9 cellular contexts compared by ENCODE assay signal in genomic region chr12:9634177-9634803, GRCh38. TPM values are rescaled to one million over a fixed set of nuclear protein-coding genes. Genes with fewer than 3 reads are reported as not detected.
DNase-seq lines count a peak whose midpoint lies in the region; ATAC-seq and TF ChIP-seq lines count a peak whose summit lies in the region.
"Had no signal": no experiment of that assay in that cellular context is flagged by ENCODE, and none has a peak within 500 bp of the region (broad histone marks: within the 10 kb centered on the region; RNA-seq: fewer than 3 reads in every experiment).

No MANE protein-coding gene starts in this region.

- H3K9me2 ChIP-seq in OCI-LY1 (ENCODE audit: low read depth, low read length), result no peaks in the 10 kb centered on the region

- in situ Hi-C loops in HAP-1 (cut with MboI; ENCODE audit: low sequenced_read_pairs), result no loop called here

- H3K27ac ChIP-seq in CD8-positive, alpha-beta T cell (ENCODE audit: low read depth, low read length), result peak overlapping the region; percentile 23
- H3K27ac ChIP-seq in OCI-LY1 (ENCODE audit: low read depth, low read length, poor library complexity, severe bottlenecking), result no peak overlapping the region

- H3K4me1 ChIP-seq in CD8-positive, alpha-beta T cell (ENCODE audit: insufficient read depth, low read length), result peaks cover 43% of the 10 kb centered on the region
- H3K4me1 ChIP-seq in HAP-1, result peaks cover 16% of the 10 kb centered on the region
- peaks cover 20% of the 10 kb centered on the region for H3K4me1 ChIP-seq in OCI-LY1 (ENCODE audit: insufficient read depth, low read length, severe bottlenecking)

- TF ChIP-seq CTCF in CD8-positive, alpha-beta T cell (IDR thresholded peaks at IDR 0.05), result peak; percentile 93
- TF ChIP-seq CTCF in OCI-LY1 (IDR thresholded peaks at IDR 0.05; ENCODE audit: low read length) (peak; percentile 85), fibroblast of the aortic adventitia (IDR thresholded peaks at IDR 0.05; ENCODE audit: insufficient read depth, low read length) (peak; percentile 69)

- POLR2A ChIA-PET in CD8-positive, alpha-beta T cell (lab: Charles Lee), result interaction anchor here (0.7 to 2.0 kb wide), 5 partner anchors 13 to 117 kb away, joined by 3 to 9 read pairs (median 7); no protein-coding TSS in a partner anchor

- peaks cover 64% of the 10 kb centered on the region for H3K4me1 Mint-ChIP-seq in CD8-positive, alpha-beta T cell (ENCODE audit: low read depth)
- H3K4me1 Mint-ChIP-seq in activated T-cell treated with anti-CD3 and anti-CD28 coated beads, Interleukin-2, amount 50 U/mL, for 24 hours (ENCODE audit: low read depth), result peaks cover 55% of the 10 kb centered on the region

- no peaks in the 10 kb centered on the region for H3K9me3 Mint-ChIP-seq in CD8-positive, alpha-beta T cell
- H3K9me3 Mint-ChIP-seq in activated T-cell treated with anti-CD3 and anti-CD28 coated beads, Interleukin-2, amount 50 U/mL, for 24 hours, result peaks cover 10% of the 10 kb centered on the region

- TF ChIP-seq POLR2A in GM18505 (IDR thresholded peaks at IDR 0.05; ENCODE audit: borderline replicate concordance, extremely low read depth, insufficient read depth, insufficient read length), result no peak

- DNase-seq in CD8-positive, alpha-beta T cell, result peak; percentile 59 to 87 (median 76)
- DNase-seq in HAP-1 (ENCODE audit: low spot score in 2 of 2), result peak; percentile 29 to 77
- DNase-seq in activated T-cell treated with anti-CD3 and anti-CD28 coated beads, Interleukin-2, amount 50 U/mL, for 24 hours, result peak; percentile 67
- peak; percentile 74 for DNase-seq in fibroblast of the aortic adventitia (ENCODE audit: low read depth)
- DNase-seq in sciatic nerve (ENCODE audit: low spot score), result peak; percentile 68
- DNase-seq in retina, result no peak

- no peaks in the 10 kb centered on the region for H3K27me3 ChIP-seq in CD8-positive, alpha-beta T cell (ENCODE audit: insufficient read depth, low read length)
- no peaks in the 10 kb centered on the region for H3K27me3 ChIP-seq in HAP-1 (ENCODE audit: low read depth)
- no peaks in the 10 kb centered on the region for H3K27me3 ChIP-seq in OCI-LY1 (ENCODE audit: insufficient read depth, low read length)

- no peaks in the 10 kb centered on the region for H3K27me3 Mint-ChIP-seq in CD8-positive, alpha-beta T cell (ENCODE audit: low read depth)
- H3K27me3 Mint-ChIP-seq in activated T-cell treated with anti-CD3 and anti-CD28 coated beads, Interleukin-2, amount 50 U/mL, for 24 hours, result no peaks in the 10 kb centered on the region

- intact Hi-C loops in CD8-positive, alpha-beta T cell (cut with DNase I, micrococcal nuclease), result loop anchor here (1.0 to 2.0 kb wide), 11 partner anchors 11 to 303 kb away; partner anchors contain the start of gene CLEC2D (in 1 of the 2)
- intact Hi-C loops in sciatic nerve (cut with DNase I), result loop anchor here (10.0 kb wide), 1 partner anchor 71 kb away; no protein-coding TSS in a partner anchor

- no peaks in the 10 kb centered on the region for H3K79me2 ChIP-seq in OCI-LY1 (ENCODE audit: insufficient read depth, low read length)

- H3K9ac ChIP-seq in OCI-LY1 (ENCODE audit: low read length), result no peak overlapping the region

- H3K9me3 ChIP-seq in CD8-positive, alpha-beta T cell (ENCODE audit: low read length), result no peaks in the 10 kb centered on the region
- H3K9me3 ChIP-seq in HAP-1 (no peaks in the 10 kb centered on the region; the same call in 1 of the 2 replicates), OCI-LY1 (ENCODE audit: low read length) (peaks cover under 1% of the 10 kb centered on the region; the same call in 1 of the 2 replicates)

- H3F3A ChIP-seq in OCI-LY1 (ENCODE audit: insufficient read depth, low read length), result no peaks in the 10 kb centered on the region

- peak overlapping the region; percentile 33 for H3K4me3 Mint-ChIP-seq in CD8-positive, alpha-beta T cell
- H3K4me3 Mint-ChIP-seq in activated T-cell treated with anti-CD3 and anti-CD28 coated beads, Interleukin-2, amount 50 U/mL, for 24 hours, result peak overlapping the region; percentile 39

- no peaks in the 10 kb centered on the region for H3K36me3 ChIP-seq in CD8-positive, alpha-beta T cell (ENCODE audit: insufficient read depth, low read length)
- H3K36me3 ChIP-seq in HAP-1 (replicated peaks), result no peaks in the 10 kb centered on the region
- H3K36me3 ChIP-seq in OCI-LY1 (ENCODE audit: insufficient read depth, low read length), result peaks cover 11% of the 10 kb centered on the region; the same call in 1 of the 2 replicates

- H3K27ac Mint-ChIP-seq in CD8-positive, alpha-beta T cell, result peak overlapping the region; percentile 92
- H3K27ac Mint-ChIP-seq in activated T-cell treated with anti-CD3 and anti-CD28 coated beads, Interleukin-2, amount 50 U/mL, for 24 hours, result peak overlapping the region; percentile 84

- no peak overlapping the region for H3K4me3 ChIP-seq in CD8-positive, alpha-beta T cell (ENCODE audit: low read depth, low read length)
- H3K4me3 ChIP-seq in HAP-1, result no peak overlapping the region
- H3K4me3 ChIP-seq in OCI-LY1 (ENCODE audit: low read depth, low read length, poor library complexity, severe bottlenecking), result no peak overlapping the region
- no peak overlapping the region for H3K4me3 ChIP-seq in fibroblast of the aortic adventitia (ENCODE audit: low read depth, low read length)

- no peaks in the 10 kb centered on the region for H3K36me3 Mint-ChIP-seq in CD8-positive, alpha-beta T cell
- peaks cover 18% of the 10 kb centered on the region for H3K36me3 Mint-ChIP-seq in activated T-cell treated with anti-CD3 and anti-CD28 coated beads, Interleukin-2, amount 50 U/mL, for 24 hours (ENCODE audit: low read depth)

- CTCF ChIA-PET in CD8-positive, alpha-beta T cell (lab: Charles Lee), result interaction anchor here (0.7 to 8.0 kb wide), 40 partner anchors 9 to 256 kb away, joined by 3 to 145 read pairs (median 4); no protein-coding TSS in a partner anchor

- H3K4me2 ChIP-seq in OCI-LY1 (ENCODE audit: low read length), result no peak overlapping the region; the same call in 1 of the 2 replicates

- H2AFZ ChIP-seq in OCI-LY1 (ENCODE audit: low read length), result no peak overlapping the region

- no peaks in the 10 kb centered on the region for H4K20me1 ChIP-seq in OCI-LY1 (ENCODE audit: insufficient read depth, low read length)

- peak; percentile 95 for ATAC-seq in CD8-positive, alpha-beta T cell
- ATAC-seq in sciatic nerve (no peak), GM18505 (IDR thresholded peaks at IDR 0.05; ENCODE audit: unreplicated experiment) (no peak)

RNA-seq across cellular contexts. Expression of gene KLRB1, which starts 26.6 kb away (rescaled TPM):
- 10 to 100 TPM; 58.3 to 62.0 TPM for total RNA-seq in CD8-positive, alpha-beta T cell
- total RNA-seq in fibroblast of the aortic adventitia (ENCODE audit: low replicate concordance), result not detected in 2 replicates
- 1.4 TPM for total RNA-seq in sciatic nerve
- total RNA-seq: temporal lobe had no signal

RNA-seq across cellular contexts. Expression of gene CLEC2D, which starts 35.2 kb away (rescaled TPM):
- total RNA-seq in CD8-positive, alpha-beta T cell, result 100 to 1,000 TPM; 182 to 188 TPM
- total RNA-seq in fibroblast of the aortic adventitia (ENCODE audit: low replicate concordance), result 4.6 and 16.7 TPM in 2 replicates
- total RNA-seq in sciatic nerve, result 38.8 TPM

Comparison
In these comparisons a context has a peak if more than half of its experiments do, and no peak if none do; other contexts are left out.
1. RNA of gene KLRB1, which starts 26.6 kb away (total RNA-seq): 58.3 to 62.0 TPM in CD8-positive, alpha-beta T cell; 1.4 TPM in sciatic nerve (single experiment) and not detected in fibroblast of the aortic adventitia; every median in the first group is over 10 times any median in the second.
2. Peak in every context shown above with its lines, with median percentiles within 50 percentile points of each other: CTCF ChIP-seq.